In the genomic region with DNA sequence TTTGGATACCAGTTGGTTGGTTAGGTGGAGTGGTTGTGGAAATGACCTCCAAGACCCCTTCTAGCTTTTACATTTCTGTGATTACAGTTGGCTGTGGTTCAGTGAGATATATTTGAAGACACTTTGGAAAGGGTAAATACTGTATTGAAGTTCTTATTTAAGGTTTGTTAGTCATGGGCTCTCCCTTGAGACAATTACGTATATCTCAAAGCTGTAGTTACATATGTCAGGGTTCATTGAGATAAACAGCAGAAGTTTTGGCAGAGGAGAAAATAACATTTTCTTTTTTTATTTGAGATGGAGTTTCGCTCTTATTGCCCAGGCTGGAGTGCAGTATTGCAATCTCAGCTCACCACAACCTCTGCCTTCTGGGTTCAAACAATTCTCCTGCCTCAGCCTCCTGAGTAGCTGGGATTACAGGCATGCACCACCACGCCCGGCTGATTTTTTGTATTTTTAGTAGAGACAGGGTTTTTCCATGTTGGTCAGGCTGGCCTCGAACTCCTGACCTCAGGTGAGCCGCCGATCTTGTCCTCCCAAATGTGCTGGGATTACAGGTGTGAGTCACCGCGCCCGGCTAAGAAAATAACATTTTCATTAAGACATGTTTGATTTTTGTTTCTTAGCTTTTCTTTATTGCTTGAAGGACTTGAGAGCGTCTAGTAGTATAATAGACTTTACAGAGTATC, we compare ENCODE assay signal across 2 cellular contexts.
TF ChIP-seq lines count a peak whose summit lies in the region.

No MANE protein-coding gene starts in this region.

TF ChIP-seq in GM12878, 131 proteins besides CTCF, POLR2A, EP300 and RAD21:
- TF ChIP-seq RB1 (IDR thresholded peaks at IDR 0.05; ENCODE audit: borderline replicate concordance) (no peak), EED (IDR thresholded peaks at IDR 0.05; ENCODE audit: low read depth) (peak; percentile 51; the same call in 1 of the 2 replicates), HSF1 (IDR thresholded peaks at IDR 0.05; ENCODE audit: low read depth, low read length) (no peak), ZBTB40 (IDR thresholded peaks at IDR 0.05; ENCODE audit: borderline replicate concordance) (no peak), RFX5 (IDR thresholded peaks at IDR 0.05; ENCODE audit: low read depth, low read length) (no peak), YY1 (IDR thresholded peaks at IDR 0.05; ENCODE audit: low read depth, low read length) (no peak), NR2F1 (conservative IDR thresholded peaks at IDR 0.05) (peak; percentile 50; the same call in 1 of the 2 replicates), CHD1 (IDR thresholded peaks at IDR 0.05; ENCODE audit: low read depth, low read length) (no peak), NBN (IDR thresholded peaks at IDR 0.05) (no peak), MTA2 (IDR thresholded peaks at IDR 0.05; ENCODE audit: low read depth) (no peak), CREM (IDR thresholded peaks at IDR 0.05; ENCODE audit: low read depth) (peak; percentile 32; the same call in 1 of the 2 replicates), NR2C2 (IDR thresholded peaks at IDR 0.05; ENCODE audit: borderline replicate concordance, control insufficient read depth, insufficient read length, low read depth) (no peak), MTA3 (IDR thresholded peaks at IDR 0.05; ENCODE audit: borderline replicate concordance, low read length) (no peak), HDAC6 (IDR thresholded peaks at IDR 0.05; ENCODE audit: unreplicated experiment) (no peak), ZZZ3 (IDR thresholded peaks at IDR 0.05; ENCODE audit: control insufficient read depth, insufficient read length, low read depth) (no peak), CHD4 (IDR thresholded peaks at IDR 0.05) (no peak), ZBED1 (IDR thresholded peaks at IDR 0.05; ENCODE audit: borderline replicate concordance) (no peak), RAD51 (IDR thresholded peaks at IDR 0.05) (no peak), SUPT20H (IDR thresholded peaks at IDR 0.05; ENCODE audit: borderline replicate concordance, control insufficient read depth, low read depth, low read length) (no peak), ATF7 (IDR thresholded peaks at IDR 0.05; ENCODE audit: low read depth) (peak; percentile 39; the same call in 1 of the 2 replicates), ZNF24 (IDR thresholded peaks at IDR 0.05) (no peak), NFYA (IDR thresholded peaks at IDR 0.05; ENCODE audit: borderline replicate concordance, low read depth, low read length) (no peak), POLR2AphosphoS5 (IDR thresholded peaks at IDR 0.05; ENCODE audit: low read length) (no peak), POLR2AphosphoS2 (IDR thresholded peaks at IDR 0.05; ENCODE audit: low read depth, low read length) (no peak), BACH1 (IDR thresholded peaks at IDR 0.05; ENCODE audit: borderline replicate concordance) (no peak), NFXL1 (IDR thresholded peaks at IDR 0.05; ENCODE audit: borderline replicate concordance) (no peak)
- TF ChIP-seq, protein P1, sequence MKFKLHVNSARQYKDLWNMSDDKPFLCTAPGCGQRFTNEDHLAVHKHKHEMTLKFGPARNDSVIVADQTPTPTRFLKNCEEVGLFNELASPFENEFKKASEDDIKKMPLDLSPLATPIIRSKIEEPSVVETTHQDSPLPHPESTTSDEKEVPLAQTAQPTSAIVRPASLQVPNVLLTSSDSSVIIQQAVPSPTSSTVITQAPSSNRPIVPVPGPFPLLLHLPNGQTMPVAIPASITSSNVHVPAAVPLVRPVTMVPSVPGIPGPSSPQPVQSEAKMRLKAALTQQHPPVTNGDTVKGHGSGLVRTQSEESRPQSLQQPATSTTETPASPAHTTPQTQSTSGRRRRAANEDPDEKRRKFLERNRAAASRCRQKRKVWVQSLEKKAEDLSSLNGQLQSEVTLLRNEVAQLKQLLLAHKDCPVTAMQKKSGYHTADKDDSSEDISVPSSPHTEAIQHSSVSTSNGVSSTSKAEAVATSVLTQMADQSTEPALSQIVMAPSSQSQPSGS (IDR thresholded peaks at IDR 0.05; ENCODE audit: low read length): no peak
TF ChIP-seq in GM12878: peak in this region for 4.

TF ChIP-seq in GM12891, 5 proteins besides CTCF, POLR2A, EP300 and RAD21:
- no peak for TF ChIP-seq POU2F2 (IDR thresholded peaks at IDR 0.05; ENCODE audit: low read depth, low read length)
- no peak for TF ChIP-seq SPI1 (IDR thresholded peaks at IDR 0.05; ENCODE audit: low read depth, low read length)
- no peak for TF ChIP-seq TAF1 (IDR thresholded peaks at IDR 0.05; ENCODE audit: low read depth, low read length)
- no peak for TF ChIP-seq POLR2AphosphoS5 (IDR thresholded peaks at IDR 0.05; ENCODE audit: low read depth, low read length)
- TF ChIP-seq PAX5 (IDR thresholded peaks at IDR 0.05; ENCODE audit: insufficient read depth, low read length, severe bottlenecking): no peak
